8 cellular contexts compared by ENCODE assay signal in the genomic region with DNA sequence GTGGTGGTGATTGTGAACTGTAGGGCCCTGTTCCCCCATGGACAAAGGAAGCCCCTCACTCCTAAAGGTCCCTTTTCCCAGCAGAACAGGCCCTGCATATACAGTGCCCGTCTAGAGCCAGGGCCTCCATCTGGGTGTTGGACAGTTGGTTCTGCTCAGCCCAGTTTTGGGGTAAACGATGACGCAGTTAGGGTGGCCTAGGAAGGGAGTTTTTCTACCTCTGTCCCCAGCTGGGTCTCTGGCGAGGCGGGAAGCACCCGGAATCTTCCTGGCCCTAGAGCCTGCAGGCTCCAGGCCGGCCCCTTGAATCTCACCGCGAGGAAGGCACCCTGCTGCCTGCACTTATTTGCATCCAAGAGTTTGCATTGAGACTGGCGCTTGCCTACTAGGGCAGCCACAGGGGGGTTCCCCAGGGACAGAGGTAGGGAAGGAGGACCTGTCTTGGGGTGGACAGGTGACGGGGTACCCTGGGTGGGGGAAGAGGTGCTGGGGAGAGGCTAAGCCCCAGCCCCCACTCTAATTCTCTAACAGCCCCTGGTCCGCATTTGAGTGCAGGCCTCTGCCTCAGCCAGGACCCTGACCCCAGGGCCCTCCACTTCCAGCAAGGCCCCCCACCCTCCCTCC. TPM values are rescaled to one million over a fixed set of nuclear protein-coding genes. Genes with fewer than 3 reads are reported as not detected.
DNase-seq lines count a peak whose midpoint lies in the region; ATAC-seq and TF ChIP-seq lines count a peak whose summit lies in the region.

No MANE protein-coding gene starts in this region.

- peaks cover 3% of the 10 kb centered on the region for H3K36me3 ChIP-seq in Panc1 (ENCODE audit: control insufficient read depth, insufficient read depth, low read length)
- H3K36me3 ChIP-seq in mesodermal cell (ENCODE audit: control insufficient read depth, insufficient read depth, low read length) = peaks cover 25% of the 10 kb centered on the region
- peaks cover 0 to 19% (median 0%) of the 10 kb centered on the region in 3 donors for H3K36me3 ChIP-seq in tibial nerve

- in situ Hi-C loops in Panc1 (cut with HindIII; ENCODE audit: low pct_unique_long_range_greater_than_20kb, low sequenced_read_pairs) (no loop called here), KBM-7 (cut with MboI; ENCODE audit: low pct_unique_long_range_greater_than_20kb, low sequenced_read_pairs) (no loop called here)

- no peak for TF ChIP-seq POLR2A in tibial nerve (IDR thresholded peaks at IDR 0.05)

- H3K4me3 ChIP-seq in Panc1 (ENCODE audit: low read depth in 2 of 2, low read length in 2 of 2) (peak overlapping the region; percentile 4 to 47), choroid plexus epithelial cell (ENCODE audit: low read depth, low read length) (peak overlapping the region; percentile 82), mesodermal cell (ENCODE audit: extremely low read depth, insufficient read depth, low read length, poor library complexity, severe bottlenecking) (peak overlapping the region; percentile 5), tibial nerve (peak overlapping the region; percentile 61 to 83 (median 72))

- peak overlapping the region; percentile 86 for H3K27ac ChIP-seq in Panc1 (ENCODE audit: low read length)
- peak overlapping the region; percentile 2 for H3K27ac ChIP-seq in mesodermal cell (ENCODE audit: low read depth, low read length, severe bottlenecking)
- peak overlapping the region; percentile 72 to 95 (median 92) for H3K27ac ChIP-seq in tibial nerve

- TF ChIP-seq CTCF in Panc1 (IDR thresholded peaks at IDR 0.05) = no peak
- no peak for TF ChIP-seq CTCF in choroid plexus epithelial cell (conservative IDR thresholded peaks at IDR 0.05; ENCODE audit: low read depth, low read length)
- no peak for TF ChIP-seq CTCF in tibial nerve (IDR thresholded peaks at IDR 0.05)

- POLR2A ChIA-PET in Panc1 (lab: Charles Lee) = no interaction called here

- H3K4me1 ChIP-seq in Panc1 (ENCODE audit: control insufficient read depth, insufficient read depth, low read length) (peaks cover 28% of the 10 kb centered on the region), mesodermal cell (ENCODE audit: control insufficient read depth, insufficient read depth, low read length, poor library complexity, severe bottlenecking) (peaks cover 9% of the 10 kb centered on the region), tibial nerve (peaks cover 0 to 35% (median 12%) of the 10 kb centered on the region in 4 donors)

- 13 to 20% methylated on average over 4 to 10 of the region's 12 CpGs for WGBS in mesodermal cell (ENCODE audit: insufficient coverage in 2 of 2), 2 experiments
- 18 to 21% methylated on average over 12 of the region's 12 CpGs for WGBS in tibial nerve, 2 donors

- no peak for TF ChIP-seq EP300 in tibial nerve (IDR thresholded peaks at IDR 0.05)

- intact Hi-C loops in Panc1 (cut with micrococcal nuclease; ENCODE audit: unreplicated experiment) = no loop called here

- CTCF ChIA-PET in Panc1 (lab: Charles Lee) = no interaction called here

- ATAC-seq in GM18858 (IDR thresholded peaks at IDR 0.05; ENCODE audit: unreplicated experiment) = peak; percentile 68
- peak; percentile 60 for ATAC-seq in HG03039 (IDR thresholded peaks at IDR 0.05; ENCODE audit: unreplicated experiment)
- peak; percentile 88 for ATAC-seq in Panc1

- no TSS peak for BruUV-seq in Panc1 (replicated peaks; lab: Mats Ljungman, UMichigan)

- H3K9me3 ChIP-seq in Panc1 (ENCODE audit: control insufficient read depth, insufficient read depth, low read depth, low read length) = no peaks in the 10 kb centered on the region
- H3K9me3 ChIP-seq in mesodermal cell (ENCODE audit: control insufficient read depth, low read length) = no peaks in the 10 kb centered on the region
- H3K9me3 ChIP-seq in tibial nerve = no peaks in the 10 kb centered on the region

- H3K27me3 ChIP-seq in Panc1 (ENCODE audit: control insufficient read depth, insufficient read depth, low read length) (no peaks in the 10 kb centered on the region), tibial nerve (no peaks in the 10 kb centered on the region)

- DNase-seq in AG20443 (ENCODE audit: low spot score) (peak; percentile 25), Panc1 (ENCODE audit: low read depth, low spot score) (no peak), choroid plexus epithelial cell (ENCODE audit: low read depth) (peak; percentile 67), tibial nerve (ENCODE audit: low spot score in 2 of 2) (peak in 1 of 2 donors; percentile 16), KBM-7 (no peak)

RNA-seq across cellular contexts. Expression of a gene that starts 0.5 kb away (rescaled TPM):
- total RNA-seq in Panc1 (2021; ENCODE audit: unreplicated experiment) (65.6 TPM), tibial nerve (10 to 100 TPM; 33.1 to 47.0 (median 42.5) TPM)
- polyA plus RNA-seq in Panc1 (2012; ENCODE audit: insufficient read length) = 50.7 TPM
- polyA plus RNA-seq in mesodermal cell (2013, experiment 1 of 2) = 76.2 TPM
- 74.0 TPM for polyA plus RNA-seq in mesodermal cell (2013, experiment 2 of 2)

Comparison
In these comparisons a context has a peak if more than half of its experiments do, and no peak if none do; other contexts are left out.
1. DNase-seq: peak in AG20443 (single experiment) and choroid plexus epithelial cell (single experiment); none in Panc1 (single experiment) and KBM-7 (single experiment).
2. H3K27ac ChIP-seq: peak in every context shown above with its lines; median percentile 92 in tibial nerve; 86 in Panc1; 2 in mesodermal cell.
3. H3K4me3 ChIP-seq: peak in every context shown above with its lines; median percentile 82 in choroid plexus epithelial cell; 72 in tibial nerve; 26 in Panc1; 5 in mesodermal cell.
4. Peak in every context shown above with its lines, with median percentiles within 50 percentile points of each other: ATAC-seq.